In the genomic region with DNA sequence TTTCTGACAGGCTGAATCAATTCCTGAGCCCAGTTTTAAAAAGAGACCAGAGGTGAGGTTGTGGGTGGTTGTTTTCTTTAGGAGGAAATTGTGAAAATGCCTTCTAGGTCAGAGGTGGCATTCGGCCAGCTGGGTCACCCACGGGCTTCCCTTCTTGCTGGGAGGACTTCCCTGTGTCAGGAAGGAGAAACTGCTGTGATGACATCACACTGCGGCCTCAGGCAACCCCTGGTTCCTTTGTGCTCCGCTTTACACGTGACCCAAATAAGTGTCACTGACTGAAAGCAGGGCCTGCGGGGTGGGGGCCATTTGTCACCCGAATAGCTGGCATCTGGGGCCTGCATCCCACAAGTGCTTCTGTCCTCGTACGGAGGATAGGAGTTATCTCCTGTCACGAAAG, we compare ENCODE assay signal across 8 cellular contexts. TPM values are rescaled to one million over a fixed set of nuclear protein-coding genes. Genes with fewer than 3 reads are reported as not detected.
DNase-seq lines count a peak whose midpoint lies in the region; ATAC-seq and TF ChIP-seq lines count a peak whose summit lies in the region.

No MANE protein-coding gene starts in this region.

- no peak for TF ChIP-seq CTCF in GM10266 (IDR thresholded peaks at IDR 0.05; ENCODE audit: control insufficient read depth, insufficient read depth, low read depth, missing control alignments)

- H3K4me3 Mint-ChIP-seq in stimulated activated naive CD8-positive, alpha-beta T cell treated with anti-CD3 and anti-CD28 coated beads, Interleukin-15, amount 100 ng/mL, for 72 hours, result no peak overlapping the region

- peaks cover 7% of the 10 kb centered on the region for H3K4me1 Mint-ChIP-seq in stimulated activated naive CD8-positive, alpha-beta T cell treated with anti-CD3 and anti-CD28 coated beads, Interleukin-15, amount 100 ng/mL, for 72 hours

- H3K4me3 ChIP-seq in H7 (ENCODE audit: insufficient read depth, low read depth, low read length), result no peak overlapping the region

- DNase-seq in stimulated activated naive CD8-positive, alpha-beta T cell treated with anti-CD3 and anti-CD28 coated beads, Interleukin-15, Interleukin-2, amounts not matched to agents 100 U/mL and 50 U/mL, for 24 hours, result peak; percentile 8
- DNase-seq in stimulated activated naive CD8-positive, alpha-beta T cell treated with anti-CD3 and anti-CD28 coated beads, Interleukin-15, amount 100 ng/mL, for 72 hours, result no peak
- DNase-seq in dermis blood vessel endothelial cell, result peak; percentile 93
- DNase-seq in medulla oblongata (ENCODE audit: extremely low spot score), result peak; percentile 89
- DNase-seq in GM10266 (ENCODE audit: extremely low spot score), result no peak
- no peak for DNase-seq in H7
- DNase-seq in DMS 273 (lab: John Stamatoyannopoulos, UW; ENCODE audit: unreplicated experiment), result no peak

- no peaks in the 10 kb centered on the region for H3K9me3 Mint-ChIP-seq in stimulated activated naive CD8-positive, alpha-beta T cell treated with anti-CD3 and anti-CD28 coated beads, Interleukin-15, amount 100 ng/mL, for 72 hours

- H3K27me3 ChIP-seq in H7 (ENCODE audit: control insufficient read depth, insufficient read depth, low read length), result no peaks in the 10 kb centered on the region

- H3K27me3 Mint-ChIP-seq in stimulated activated naive CD8-positive, alpha-beta T cell treated with anti-CD3 and anti-CD28 coated beads, Interleukin-15, amount 100 ng/mL, for 72 hours, result no peaks in the 10 kb centered on the region

- H3K27ac Mint-ChIP-seq in stimulated activated naive CD8-positive, alpha-beta T cell treated with anti-CD3 and anti-CD28 coated beads, Interleukin-15, amount 100 ng/mL, for 72 hours, result no peak overlapping the region

- peaks cover 5% of the 10 kb centered on the region for H3K36me3 ChIP-seq in H7 (replicated peaks; ENCODE audit: control insufficient read depth, insufficient read depth, low read length)

- peak; percentile 21 for ATAC-seq in stimulated activated naive CD8-positive, alpha-beta T cell treated with anti-CD3 and anti-CD28 coated beads, Interleukin-15, Interleukin-2, amounts not matched to agents 100 U/mL and 50 U/mL, for 24 hours
- no peak for ATAC-seq in stimulated activated naive CD8-positive, alpha-beta T cell treated with anti-CD3 and anti-CD28 coated beads, Interleukin-15, amount 100 ng/mL, for 72 hours
- ATAC-seq in GM21825 (IDR thresholded peaks at IDR 0.05; ENCODE audit: unreplicated experiment), result no peak

RNA-seq across cellular contexts. Expression of a gene that starts 39.7 kb away (rescaled TPM):
- total RNA-seq in dermis blood vessel endothelial cell, result not detected in 2 replicates
- total RNA-seq in H7 (2014; rRNA removed; shearing (Covaris generic)), result 0.48 and 1.3 TPM in 2 replicates

RNA-seq across cellular contexts. Expression of a gene that starts 43.3 kb away (rescaled TPM):
- total RNA-seq in dermis blood vessel endothelial cell, result 8.0 and 10.4 TPM in 2 replicates
- total RNA-seq in H7 (2014; rRNA removed; shearing (Covaris generic)), result 17.8 and 20.9 TPM in 2 replicates

Comparison
In these comparisons a context has a peak if more than half of its experiments do, and no peak if none do; other contexts are left out.
1. DNase-seq: peak in stimulated activated naive CD8-positive, alpha-beta T cell treated with anti-CD3 and anti-CD28 coated beads, Interleukin-15, Interleukin-2, amounts not matched to agents 100 U/mL and 50 U/mL, for 24 hours (single experiment), dermis blood vessel endothelial cell (single experiment) and medulla oblongata (single experiment); none in stimulated activated naive CD8-positive, alpha-beta T cell treated with anti-CD3 and anti-CD28 coated beads, Interleukin-15, amount 100 ng/mL, for 72 hours (0 of 2), GM10266 (single experiment), H7 (single experiment) and DMS 273 (single experiment).